In the genomic region with DNA sequence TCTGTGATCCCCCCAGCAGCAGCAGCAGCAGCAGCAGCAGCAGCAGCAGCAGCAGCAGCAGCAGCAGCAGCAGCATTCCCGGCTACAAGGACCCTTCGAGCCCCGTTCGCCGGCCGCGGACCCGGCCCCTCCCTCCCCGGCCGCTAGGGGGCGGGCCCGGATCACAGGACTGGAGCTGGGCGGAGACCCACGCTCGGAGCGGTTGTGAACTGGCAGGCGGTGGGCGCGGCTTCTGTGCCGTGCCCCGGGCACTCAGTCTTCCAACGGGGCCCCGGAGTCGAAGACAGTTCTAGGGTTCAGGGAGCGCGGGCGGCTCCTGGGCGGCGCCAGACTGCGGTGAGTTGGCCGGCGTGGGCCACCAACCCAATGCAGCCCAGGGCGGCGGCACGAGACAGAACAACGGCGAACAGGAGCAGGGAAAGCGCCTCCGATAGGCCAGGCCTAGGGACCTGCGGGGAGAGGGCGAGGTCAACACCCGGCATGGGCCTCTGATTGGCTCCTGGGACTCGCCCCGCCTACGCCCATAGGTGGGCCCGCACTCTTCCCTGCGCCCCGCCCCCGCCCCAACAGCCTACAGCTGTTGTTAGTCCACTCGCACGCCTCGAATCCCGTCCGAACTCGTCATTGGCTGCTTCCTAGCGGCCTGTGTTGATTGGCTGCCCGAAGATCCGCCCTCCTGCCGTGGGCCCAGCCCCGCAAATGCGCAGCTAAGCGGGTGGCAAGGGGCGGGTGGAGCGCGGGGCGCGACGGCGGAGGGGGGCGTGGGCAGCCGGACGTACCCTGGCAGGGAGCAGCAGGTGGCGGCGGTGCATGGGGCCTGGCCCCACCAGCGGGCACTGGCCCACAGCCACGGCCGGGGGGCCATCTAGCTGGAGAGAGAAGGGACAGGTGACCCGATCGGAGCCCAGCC, we compare ENCODE assay signal across 1 cellular context.
TF ChIP-seq lines count a peak whose summit lies in the region.

No MANE protein-coding gene starts in this region.

TF ChIP-seq in HEK293, 187 proteins besides CTCF, POLR2A, EP300 and RAD21 (continued from another document and continues in another):
- TF ChIP-seq, protein P1, sequence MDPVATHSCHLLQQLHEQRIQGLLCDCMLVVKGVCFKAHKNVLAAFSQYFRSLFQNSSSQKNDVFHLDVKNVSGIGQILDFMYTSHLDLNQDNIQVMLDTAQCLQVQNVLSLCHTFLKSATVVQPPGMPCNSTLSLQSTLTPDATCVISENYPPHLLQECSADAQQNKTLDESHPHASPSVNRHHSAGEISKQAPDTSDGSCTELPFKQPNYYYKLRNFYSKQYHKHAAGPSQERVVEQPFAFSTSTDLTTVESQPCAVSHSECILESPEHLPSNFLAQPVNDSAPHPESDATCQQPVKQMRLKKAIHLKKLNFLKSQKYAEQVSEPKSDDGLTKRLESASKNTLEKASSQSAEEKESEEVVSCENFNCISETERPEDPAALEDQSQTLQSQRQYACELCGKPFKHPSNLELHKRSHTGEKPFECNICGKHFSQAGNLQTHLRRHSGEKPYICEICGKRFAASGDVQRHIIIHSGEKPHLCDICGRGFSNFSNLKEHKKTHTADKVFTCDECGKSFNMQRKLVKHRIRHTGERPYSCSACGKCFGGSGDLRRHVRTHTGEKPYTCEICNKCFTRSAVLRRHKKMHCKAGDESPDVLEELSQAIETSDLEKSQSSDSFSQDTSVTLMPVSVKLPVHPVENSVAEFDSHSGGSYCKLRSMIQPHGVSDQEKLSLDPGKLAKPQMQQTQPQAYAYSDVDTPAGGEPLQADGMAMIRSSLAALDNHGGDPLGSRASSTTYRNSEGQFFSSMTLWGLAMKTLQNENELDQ (tag by site-specific recombination; IDR thresholded peaks at IDR 0.05; ENCODE audit: low read depth) = no peak
- TF ChIP-seq ZNF157 (tag by site-specific recombination; IDR thresholded peaks at IDR 0.05) = no peak
- no peak for TF ChIP-seq ZNF529 (tag by site-specific recombination; IDR thresholded peaks at IDR 0.05; ENCODE audit: insufficient replicate concordance)
- no peak for TF ChIP-seq ZNF223 (tag by site-specific recombination; IDR thresholded peaks at IDR 0.05)
- no peak; the same call in none of the 2 replicates for TF ChIP-seq ZNF654 (tag by site-specific recombination; IDR thresholded peaks at IDR 0.05; ENCODE audit: low read depth)
- TF ChIP-seq, protein P2, sequence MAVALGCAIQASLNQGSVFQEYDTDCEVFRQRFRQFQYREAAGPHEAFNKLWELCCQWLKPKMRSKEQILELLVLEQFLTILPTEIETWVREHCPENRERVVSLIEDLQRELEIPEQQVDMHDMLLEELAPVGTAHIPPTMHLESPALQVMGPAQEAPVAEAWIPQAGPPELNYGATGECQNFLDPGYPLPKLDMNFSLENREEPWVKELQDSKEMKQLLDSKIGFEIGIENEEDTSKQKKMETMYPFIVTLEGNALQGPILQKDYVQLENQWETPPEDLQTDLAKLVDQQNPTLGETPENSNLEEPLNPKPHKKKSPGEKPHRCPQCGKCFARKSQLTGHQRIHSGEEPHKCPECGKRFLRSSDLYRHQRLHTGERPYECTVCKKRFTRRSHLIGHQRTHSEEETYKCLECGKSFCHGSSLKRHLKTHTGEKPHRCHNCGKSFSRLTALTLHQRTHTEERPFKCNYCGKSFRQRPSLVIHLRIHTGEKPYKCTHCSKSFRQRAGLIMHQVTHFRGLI (tag by site-specific recombination; IDR thresholded peaks at IDR 0.05) = peak; percentile 39; the same call in 1 of the 2 replicates
- TF ChIP-seq, protein P3, sequence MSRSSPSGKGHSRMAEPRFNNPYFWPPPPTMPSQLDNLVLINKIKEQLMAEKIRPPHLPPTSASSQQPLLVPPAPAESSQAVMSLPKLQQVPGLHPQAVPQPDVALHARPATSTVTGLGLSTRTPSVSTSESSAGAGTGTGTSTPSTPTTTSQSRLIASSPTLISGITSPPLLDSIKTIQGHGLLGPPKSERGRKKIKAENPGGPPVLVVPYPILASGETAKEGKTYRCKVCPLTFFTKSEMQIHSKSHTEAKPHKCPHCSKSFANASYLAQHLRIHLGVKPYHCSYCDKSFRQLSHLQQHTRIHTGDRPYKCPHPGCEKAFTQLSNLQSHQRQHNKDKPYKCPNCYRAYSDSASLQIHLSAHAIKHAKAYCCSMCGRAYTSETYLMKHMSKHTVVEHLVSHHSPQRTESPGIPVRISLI (tag by site-specific recombination; IDR thresholded peaks at IDR 0.05) = no peak
- TF ChIP-seq ZNF629 (tag by site-specific recombination; IDR thresholded peaks at IDR 0.05) = no peak
- TF ChIP-seq KLF1 (tag by site-specific recombination; IDR thresholded peaks at IDR 0.05) = peak; percentile 97
- TF ChIP-seq, protein P4, sequence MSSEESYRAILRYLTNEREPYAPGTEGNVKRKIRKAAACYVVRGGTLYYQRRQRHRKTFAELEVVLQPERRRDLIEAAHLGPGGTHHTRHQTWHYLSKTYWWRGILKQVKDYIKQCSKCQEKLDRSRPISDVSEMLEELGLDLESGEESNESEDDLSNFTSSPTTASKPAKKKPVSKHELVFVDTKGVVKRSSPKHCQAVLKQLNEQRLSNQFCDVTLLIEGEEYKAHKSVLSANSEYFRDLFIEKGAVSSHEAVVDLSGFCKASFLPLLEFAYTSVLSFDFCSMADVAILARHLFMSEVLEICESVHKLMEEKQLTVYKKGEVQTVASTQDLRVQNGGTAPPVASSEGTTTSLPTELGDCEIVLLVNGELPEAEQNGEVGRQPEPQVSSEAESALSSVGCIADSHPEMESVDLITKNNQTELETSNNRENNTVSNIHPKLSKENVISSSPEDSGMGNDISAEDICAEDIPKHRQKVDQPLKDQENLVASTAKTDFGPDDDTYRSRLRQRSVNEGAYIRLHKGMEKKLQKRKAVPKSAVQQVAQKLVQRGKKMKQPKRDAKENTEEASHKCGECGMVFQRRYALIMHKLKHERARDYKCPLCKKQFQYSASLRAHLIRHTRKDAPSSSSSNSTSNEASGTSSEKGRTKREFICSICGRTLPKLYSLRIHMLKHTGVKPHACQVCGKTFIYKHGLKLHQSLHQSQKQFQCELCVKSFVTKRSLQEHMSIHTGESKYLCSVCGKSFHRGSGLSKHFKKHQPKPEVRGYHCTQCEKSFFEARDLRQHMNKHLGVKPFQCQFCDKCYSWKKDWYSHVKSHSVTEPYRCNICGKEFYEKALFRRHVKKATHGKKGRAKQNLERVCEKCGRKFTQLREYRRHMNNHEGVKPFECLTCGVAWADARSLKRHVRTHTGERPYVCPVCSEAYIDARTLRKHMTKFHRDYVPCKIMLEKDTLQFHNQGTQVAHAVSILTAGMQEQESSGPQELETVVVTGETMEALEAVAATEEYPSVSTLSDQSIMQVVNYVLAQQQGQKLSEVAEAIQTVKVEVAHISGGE (tag by site-specific recombination; conservative IDR thresholded peaks at IDR 0.05; ENCODE audit: low read depth) = no peak
- no peak for TF ChIP-seq ZNF248 (tag by site-specific recombination; IDR thresholded peaks at IDR 0.05)
- TF ChIP-seq ZNF274 (IDR thresholded peaks at IDR 0.05; ENCODE audit: low read length) = no peak
- TF ChIP-seq ZNF274 (tag by site-specific recombination; IDR thresholded peaks at IDR 0.05; ENCODE audit: borderline replicate concordance) = no peak
- no peak for TF ChIP-seq ZNF596 (tag by site-specific recombination; IDR thresholded peaks at IDR 0.05)
- TF ChIP-seq, protein P5, sequence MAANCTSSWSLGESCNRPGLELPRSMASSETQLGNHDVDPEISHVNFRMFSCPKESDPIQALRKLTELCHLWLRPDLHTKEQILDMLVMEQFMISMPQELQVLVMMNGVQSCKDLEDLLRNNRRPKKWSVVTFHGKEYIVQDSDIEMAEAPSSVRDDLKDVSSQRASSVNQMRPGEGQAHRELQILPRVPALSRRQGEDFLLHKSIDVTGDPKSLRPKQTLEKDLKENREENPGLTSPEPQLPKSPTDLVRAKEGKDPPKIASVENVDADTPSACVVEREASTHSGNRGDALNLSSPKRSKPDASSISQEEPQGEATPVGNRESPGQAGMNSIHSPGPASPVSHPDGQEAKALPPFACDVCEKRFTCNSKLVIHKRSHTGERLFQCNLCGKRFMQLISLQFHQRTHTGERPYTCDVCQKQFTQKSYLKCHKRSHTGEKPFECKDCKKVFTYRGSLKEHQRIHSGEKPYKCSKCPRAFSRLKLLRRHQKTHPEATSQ (tag by site-specific recombination; IDR thresholded peaks at IDR 0.05) = no peak
- TF ChIP-seq, protein P6, sequence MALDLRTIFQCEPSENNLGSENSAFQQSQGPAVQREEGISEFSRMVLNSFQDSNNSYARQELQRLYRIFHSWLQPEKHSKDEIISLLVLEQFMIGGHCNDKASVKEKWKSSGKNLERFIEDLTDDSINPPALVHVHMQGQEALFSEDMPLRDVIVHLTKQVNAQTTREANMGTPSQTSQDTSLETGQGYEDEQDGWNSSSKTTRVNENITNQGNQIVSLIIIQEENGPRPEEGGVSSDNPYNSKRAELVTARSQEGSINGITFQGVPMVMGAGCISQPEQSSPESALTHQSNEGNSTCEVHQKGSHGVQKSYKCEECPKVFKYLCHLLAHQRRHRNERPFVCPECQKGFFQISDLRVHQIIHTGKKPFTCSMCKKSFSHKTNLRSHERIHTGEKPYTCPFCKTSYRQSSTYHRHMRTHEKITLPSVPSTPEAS (tag by site-specific recombination; IDR thresholded peaks at IDR 0.05) = no peak; the same call in 1 of the 2 replicates
- TF ChIP-seq ZFP37 (tag by site-specific recombination; IDR thresholded peaks at IDR 0.05) = peak; percentile 45; the same call in 1 of the 2 replicates
- no peak for TF ChIP-seq ZNF514 (tag by site-specific recombination; IDR thresholded peaks at IDR 0.05)
- TF ChIP-seq ZNF677 (tag by site-specific recombination; IDR thresholded peaks at IDR 0.05) = 0 out of 2 replicates have a peak, but pooled peaks have one; percentile 9
- TF ChIP-seq, protein P7, sequence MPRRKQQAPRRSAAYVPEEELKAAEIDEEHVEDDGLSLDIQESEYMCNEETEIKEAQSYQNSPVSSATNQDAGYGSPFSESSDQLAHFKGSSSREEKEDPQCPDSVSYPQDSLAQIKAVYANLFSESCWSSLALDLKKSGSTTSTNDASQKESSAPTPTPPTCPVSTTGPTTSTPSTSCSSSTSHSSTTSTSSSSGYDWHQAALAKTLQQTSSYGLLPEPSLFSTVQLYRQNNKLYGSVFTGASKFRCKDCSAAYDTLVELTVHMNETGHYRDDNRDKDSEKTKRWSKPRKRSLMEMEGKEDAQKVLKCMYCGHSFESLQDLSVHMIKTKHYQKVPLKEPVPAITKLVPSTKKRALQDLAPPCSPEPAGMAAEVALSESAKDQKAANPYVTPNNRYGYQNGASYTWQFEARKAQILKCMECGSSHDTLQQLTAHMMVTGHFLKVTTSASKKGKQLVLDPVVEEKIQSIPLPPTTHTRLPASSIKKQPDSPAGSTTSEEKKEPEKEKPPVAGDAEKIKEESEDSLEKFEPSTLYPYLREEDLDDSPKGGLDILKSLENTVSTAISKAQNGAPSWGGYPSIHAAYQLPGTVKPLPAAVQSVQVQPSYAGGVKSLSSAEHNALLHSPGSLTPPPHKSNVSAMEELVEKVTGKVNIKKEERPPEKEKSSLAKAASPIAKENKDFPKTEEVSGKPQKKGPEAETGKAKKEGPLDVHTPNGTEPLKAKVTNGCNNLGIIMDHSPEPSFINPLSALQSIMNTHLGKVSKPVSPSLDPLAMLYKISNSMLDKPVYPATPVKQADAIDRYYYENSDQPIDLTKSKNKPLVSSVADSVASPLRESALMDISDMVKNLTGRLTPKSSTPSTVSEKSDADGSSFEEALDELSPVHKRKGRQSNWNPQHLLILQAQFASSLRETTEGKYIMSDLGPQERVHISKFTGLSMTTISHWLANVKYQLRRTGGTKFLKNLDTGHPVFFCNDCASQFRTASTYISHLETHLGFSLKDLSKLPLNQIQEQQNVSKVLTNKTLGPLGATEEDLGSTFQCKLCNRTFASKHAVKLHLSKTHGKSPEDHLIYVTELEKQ (tag by site-specific recombination; IDR thresholded peaks at IDR 0.05; ENCODE audit: borderline replicate concordance) = no peak
- TF ChIP-seq HOXC10 (CRISPR knock-in tag; IDR thresholded peaks at IDR 0.05) = no peak
- TF ChIP-seq, protein P8, sequence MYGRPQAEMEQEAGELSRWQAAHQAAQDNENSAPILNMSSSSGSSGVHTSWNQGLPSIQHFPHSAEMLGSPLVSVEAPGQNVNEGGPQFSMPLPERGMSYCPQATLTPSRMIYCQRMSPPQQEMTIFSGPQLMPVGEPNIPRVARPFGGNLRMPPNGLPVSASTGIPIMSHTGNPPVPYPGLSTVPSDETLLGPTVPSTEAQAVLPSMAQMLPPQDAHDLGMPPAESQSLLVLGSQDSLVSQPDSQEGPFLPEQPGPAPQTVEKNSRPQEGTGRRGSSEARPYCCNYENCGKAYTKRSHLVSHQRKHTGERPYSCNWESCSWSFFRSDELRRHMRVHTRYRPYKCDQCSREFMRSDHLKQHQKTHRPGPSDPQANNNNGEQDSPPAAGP (tag by site-specific recombination; IDR thresholded peaks at IDR 0.05) = 0 out of 2 replicates have a peak, but pooled peaks have one; percentile 12
- TF ChIP-seq KLF8 (tag by site-specific recombination; IDR thresholded peaks at IDR 0.05) = peak; percentile 99
- TF ChIP-seq ZNF354C (tag by site-specific recombination; IDR thresholded peaks at IDR 0.05; ENCODE audit: borderline replicate concordance, low read depth) = no peak
- no peak for TF ChIP-seq ZNF266 (tag by site-specific recombination; IDR thresholded peaks at IDR 0.05; ENCODE audit: low read depth)
- TF ChIP-seq ZNF174 (tag by site-specific recombination; IDR thresholded peaks at IDR 0.05) = no peak
- TF ChIP-seq SCRT2 (tag by site-specific recombination; IDR thresholded peaks at IDR 0.05) = peak; percentile 93
- no peak for TF ChIP-seq ZNF670 (tag by site-specific recombination; IDR thresholded peaks at IDR 0.05; ENCODE audit: low read depth)
- TF ChIP-seq, protein P9, sequence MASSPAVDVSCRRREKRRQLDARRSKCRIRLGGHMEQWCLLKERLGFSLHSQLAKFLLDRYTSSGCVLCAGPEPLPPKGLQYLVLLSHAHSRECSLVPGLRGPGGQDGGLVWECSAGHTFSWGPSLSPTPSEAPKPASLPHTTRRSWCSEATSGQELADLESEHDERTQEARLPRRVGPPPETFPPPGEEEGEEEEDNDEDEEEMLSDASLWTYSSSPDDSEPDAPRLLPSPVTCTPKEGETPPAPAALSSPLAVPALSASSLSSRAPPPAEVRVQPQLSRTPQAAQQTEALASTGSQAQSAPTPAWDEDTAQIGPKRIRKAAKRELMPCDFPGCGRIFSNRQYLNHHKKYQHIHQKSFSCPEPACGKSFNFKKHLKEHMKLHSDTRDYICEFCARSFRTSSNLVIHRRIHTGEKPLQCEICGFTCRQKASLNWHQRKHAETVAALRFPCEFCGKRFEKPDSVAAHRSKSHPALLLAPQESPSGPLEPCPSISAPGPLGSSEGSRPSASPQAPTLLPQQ (tag by site-specific recombination; IDR thresholded peaks at IDR 0.05) = peak; percentile 99
- TF ChIP-seq, protein P10, sequence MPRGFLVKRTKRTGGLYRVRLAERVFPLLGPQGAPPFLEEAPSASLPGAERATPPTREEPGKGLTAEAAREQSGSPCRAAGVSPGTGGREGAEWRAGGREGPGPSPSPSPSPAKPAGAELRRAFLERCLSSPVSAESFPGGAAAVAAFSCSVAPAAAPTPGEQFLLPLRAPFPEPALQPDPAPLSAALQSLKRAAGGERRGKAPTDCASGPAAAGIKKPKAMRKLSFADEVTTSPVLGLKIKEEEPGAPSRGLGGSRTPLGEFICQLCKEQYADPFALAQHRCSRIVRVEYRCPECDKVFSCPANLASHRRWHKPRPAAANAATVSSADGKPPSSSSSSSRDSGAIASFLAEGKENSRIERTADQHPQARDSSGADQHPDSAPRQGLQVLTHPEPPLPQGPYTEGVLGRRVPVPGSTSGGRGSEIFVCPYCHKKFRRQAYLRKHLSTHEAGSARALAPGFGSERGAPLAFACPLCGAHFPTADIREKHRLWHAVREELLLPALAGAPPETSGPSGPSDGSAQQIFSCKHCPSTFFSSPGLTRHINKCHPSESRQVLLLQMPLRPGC (tag by site-specific recombination; IDR thresholded peaks at IDR 0.05) = no peak
- peak; percentile 53; the same call in 1 of the 2 replicates for TF ChIP-seq ZSCAN30 (tag by site-specific recombination; IDR thresholded peaks at IDR 0.05)
- TF ChIP-seq ZNF112 (tag by site-specific recombination; IDR thresholded peaks at IDR 0.05) = no peak
- no peak for TF ChIP-seq ZNF366 (tag by site-specific recombination; conservative IDR thresholded peaks at IDR 0.05)
- TF ChIP-seq ZEB2 (tag by site-specific recombination; IDR thresholded peaks at IDR 0.05) = peak; percentile 65; the same call in 1 of the 2 replicates
